9 cellular contexts compared by ENCODE assay signal in genomic region chr1:109617291-109617801, GRCh38. TPM values are rescaled to one million over a fixed set of nuclear protein-coding genes. Genes with fewer than 3 reads are reported as not detected.
DNase-seq lines count a peak whose midpoint lies in the region; ATAC-seq and TF ChIP-seq lines count a peak whose summit lies in the region.
"Had no signal": no experiment of that assay in that cellular context is flagged by ENCODE, and none has a peak within 500 bp of the region (broad histone marks: within the 10 kb centered on the region; RNA-seq: fewer than 3 reads in every experiment).

No MANE protein-coding gene starts in this region.

- peaks cover 29% of the 10 kb centered on the region for H3K4me1 ChIP-seq in A673 (ENCODE audit: insufficient read depth, low read length, poor library complexity, severe bottlenecking)

- no peak overlapping the region for H3K27ac ChIP-seq in A673 (ENCODE audit: low read depth, low read length, poor library complexity, severe bottlenecking)

- H3K36me3 Mint-ChIP-seq in activated CD4-positive, alpha-beta memory T cell treated with anti-CD3 and anti-CD28 coated beads for 36 hours: peaks cover 1% of the 10 kb centered on the region
- peaks cover 1% of the 10 kb centered on the region for H3K36me3 Mint-ChIP-seq in activated T-helper 1 cell treated with anti-CD3 and anti-CD28 coated beads, Interleukin-12 subunit alpha, Interleukin-12 subunit beta, Interleukin-2, Interleukin-4 antibody, amounts not matched to agents 30 ng/mL and 10 ng/mL and 1 ng/mL, durations not matched to agents 14 hours and 24 hours and 36 hours (ENCODE audit: low read depth)

- no peak overlapping the region for H3K4me3 ChIP-seq in A673 (ENCODE audit: low read depth, low read length, poor library complexity, severe bottlenecking)
- H3K4me3 ChIP-seq in H7 (ENCODE audit: insufficient read depth, low read depth, low read length): no peak overlapping the region
- H3K4me3 ChIP-seq: GM12878 had no signal

- H3K9me3 ChIP-seq in A673 (ENCODE audit: low read depth, low read length, poor library complexity, severe bottlenecking): no peaks in the 10 kb centered on the region

- DNase-seq in A673 (ENCODE audit: low spot score): peak; percentile 73
- peak; percentile 60 for DNase-seq in H7
- peak; percentile 34 for DNase-seq in activated CD4-positive, alpha-beta memory T cell treated with anti-CD3 and anti-CD28 coated beads for 36 hours
- DNase-seq in kidney glomerular epithelial cell (lab: John Stamatoyannopoulos, UW): peak; percentile 74
- DNase-seq in HEK293T (ENCODE audit: extremely low spot score): no peak
- no peak for DNase-seq in activated T-helper 1 cell treated with anti-CD3 and anti-CD28 coated beads, Interleukin-12 subunit alpha, Interleukin-12 subunit beta, Interleukin-2, Interleukin-4 antibody, amounts not matched to agents 30 ng/mL and 10 ng/mL and 1 ng/mL, durations not matched to agents 14 hours and 24 hours and 36 hours (ENCODE audit: low spot score)

- ATAC-seq in GM18502 (IDR thresholded peaks at IDR 0.05; ENCODE audit: poor library complexity, unreplicated experiment): no peak
- no peak for ATAC-seq in GM21360 (IDR thresholded peaks at IDR 0.05; ENCODE audit: unreplicated experiment)
- ATAC-seq: GM12878 had no signal

- no peak for TF ChIP-seq CTCF in A673 (conservative IDR thresholded peaks at IDR 0.05; ENCODE audit: low read depth, low read length)

- intact Hi-C loops in A673 (cut with micrococcal nuclease; ENCODE audit: unreplicated experiment): no loop called here
- intact Hi-C loops in activated CD4-positive, alpha-beta memory T cell treated with anti-CD3 and anti-CD28 coated beads for 36 hours (cut with micrococcal nuclease): loop anchor here (1.0 to 5.0 kb wide), 2 partner anchors 18 to 125 kb away; partner anchors contain the start of gene CYB561D1
- intact Hi-C loops in activated T-helper 1 cell treated with anti-CD3 and anti-CD28 coated beads, Interleukin-12 subunit alpha, Interleukin-12 subunit beta, Interleukin-2, Interleukin-4 antibody, amounts not matched to agents 30 ng/mL and 10 ng/mL and 1 ng/mL, durations not matched to agents 14 hours and 24 hours and 36 hours (cut with micrococcal nuclease): loop anchor here (2.0 kb wide), 1 partner anchor 13 kb away; no protein-coding TSS in a partner anchor

- BruUV-seq in A673 (replicated peaks; lab: Mats Ljungman, UMichigan): no TSS peak

- POLR2A ChIA-PET in A673 (lab: Charles Lee; ENCODE audit: low non-redundant PET): interaction anchor here (0.5 kb wide), 1 partner anchor 13 kb away, joined by 7 read pairs; no protein-coding TSS in a partner anchor
- POLR2A ChIA-PET in activated CD4-positive, alpha-beta memory T cell treated with anti-CD3 and anti-CD28 coated beads for 36 hours (lab: Charles Lee): interaction anchor here (1.1 to 2.2 kb wide), 3 partner anchors 69 to 134 kb away, joined by 3 to 11 read pairs (median 6); partner anchors contain the start of gene GNAI3
- POLR2A ChIA-PET in HEK293T (lab: Yijun Ruan, JAX): interaction anchor here (2.4 kb wide), 1 partner anchor 69 kb away, joined by 16 read pairs; the partner anchor contains the start of gene GNAI3

- H3K36me3 ChIP-seq in A673 (ENCODE audit: insufficient read depth, low read length, poor library complexity, severe bottlenecking) (no peaks in the 10 kb centered on the region), H7 (replicated peaks; ENCODE audit: control insufficient read depth, insufficient read depth, low read length) (no peaks in the 10 kb centered on the region)

- H3K4me1 Mint-ChIP-seq in activated CD4-positive, alpha-beta memory T cell treated with anti-CD3 and anti-CD28 coated beads for 36 hours (ENCODE audit: low read depth): peaks cover 43% of the 10 kb centered on the region
- peaks cover 50% of the 10 kb centered on the region for H3K4me1 Mint-ChIP-seq in activated T-helper 1 cell treated with anti-CD3 and anti-CD28 coated beads, Interleukin-12 subunit alpha, Interleukin-12 subunit beta, Interleukin-2, Interleukin-4 antibody, amounts not matched to agents 30 ng/mL and 10 ng/mL and 1 ng/mL, durations not matched to agents 14 hours and 24 hours and 36 hours (ENCODE audit: low read depth)

- H3K27me3 Mint-ChIP-seq in activated CD4-positive, alpha-beta memory T cell treated with anti-CD3 and anti-CD28 coated beads for 36 hours: no peaks in the 10 kb centered on the region
- peaks cover 9% of the 10 kb centered on the region for H3K27me3 Mint-ChIP-seq in activated T-helper 1 cell treated with anti-CD3 and anti-CD28 coated beads, Interleukin-12 subunit alpha, Interleukin-12 subunit beta, Interleukin-2, Interleukin-4 antibody, amounts not matched to agents 30 ng/mL and 10 ng/mL and 1 ng/mL, durations not matched to agents 14 hours and 24 hours and 36 hours (ENCODE audit: insufficient read depth)

- peak overlapping the region; percentile 76 for H3K27ac Mint-ChIP-seq in activated CD4-positive, alpha-beta memory T cell treated with anti-CD3 and anti-CD28 coated beads for 36 hours
- H3K27ac Mint-ChIP-seq in activated T-helper 1 cell treated with anti-CD3 and anti-CD28 coated beads, Interleukin-12 subunit alpha, Interleukin-12 subunit beta, Interleukin-2, Interleukin-4 antibody, amounts not matched to agents 30 ng/mL and 10 ng/mL and 1 ng/mL, durations not matched to agents 14 hours and 24 hours and 36 hours: no peak overlapping the region

- no peaks in the 10 kb centered on the region for H3K27me3 ChIP-seq in A673 (replicated peaks; ENCODE audit: insufficient read depth, low read depth, low read length, poor library complexity)
- no peaks in the 10 kb centered on the region for H3K27me3 ChIP-seq in H7 (ENCODE audit: control insufficient read depth, insufficient read depth, low read length)

- H3K4me3 Mint-ChIP-seq in activated CD4-positive, alpha-beta memory T cell treated with anti-CD3 and anti-CD28 coated beads for 36 hours: no peak overlapping the region
- H3K4me3 Mint-ChIP-seq in activated T-helper 1 cell treated with anti-CD3 and anti-CD28 coated beads, Interleukin-12 subunit alpha, Interleukin-12 subunit beta, Interleukin-2, Interleukin-4 antibody, amounts not matched to agents 30 ng/mL and 10 ng/mL and 1 ng/mL, durations not matched to agents 14 hours and 24 hours and 36 hours: no peak overlapping the region

- CTCF ChIA-PET in A673 (lab: Charles Lee) (interaction anchor here (1.0 to 1.1 kb wide), 2 partner anchors 13 to 72 kb away, joined by 3 to 5 read pairs; no protein-coding TSS in a partner anchor), HEK293T (lab: Yijun Ruan, JAX) (interaction anchor here (1.6 kb wide), 1 partner anchor 71 kb away, joined by 6 read pairs; no protein-coding TSS in a partner anchor)
- CTCF ChIA-PET in activated CD4-positive, alpha-beta memory T cell treated with anti-CD3 and anti-CD28 coated beads for 36 hours (lab: Charles Lee): interaction anchor here (0.7 to 6.1 kb wide), 8 partner anchors 12 to 367 kb away, joined by 3 to 34 read pairs (median 4); partner anchors contain the start of genes AHCYL1, CYB561D1 and GNAI3

- H3K9me3 Mint-ChIP-seq in activated CD4-positive, alpha-beta memory T cell treated with anti-CD3 and anti-CD28 coated beads for 36 hours: no peaks in the 10 kb centered on the region
- no peaks in the 10 kb centered on the region for H3K9me3 Mint-ChIP-seq in activated T-helper 1 cell treated with anti-CD3 and anti-CD28 coated beads, Interleukin-12 subunit alpha, Interleukin-12 subunit beta, Interleukin-2, Interleukin-4 antibody, amounts not matched to agents 30 ng/mL and 10 ng/mL and 1 ng/mL, durations not matched to agents 14 hours and 24 hours and 36 hours

TF ChIP-seq in HEK293T, 16 proteins besides CTCF, POLR2A, EP300 and RAD21 (continues in another document):
- TF ChIP-seq LEF1 (IDR thresholded peaks at IDR 0.05; ENCODE audit: borderline replicate concordance) (no peak), BHLHE40 (IDR thresholded peaks at IDR 0.05; ENCODE audit: borderline replicate concordance) (no peak), ELF4 (IDR thresholded peaks at IDR 0.05) (no peak), PKNOX1 (IDR thresholded peaks at IDR 0.05) (no peak)

RNA-seq across cellular contexts. Expression of gene GNAT2, which starts 2.1 kb away (rescaled TPM):
- total RNA-seq in A673 (2021): not detected in 2 replicates
- not detected in 2 replicates for total RNA-seq in H7 (2014; rRNA removed; shearing (Covaris generic))
- under 1 TPM; 0.29 to 0.31 TPM for total RNA-seq in activated CD4-positive, alpha-beta memory T cell treated with anti-CD3 and anti-CD28 coated beads for 36 hours
- 0.44 and 1.2 TPM in 2 replicates for total RNA-seq in activated T-helper 1 cell treated with anti-CD3 and anti-CD28 coated beads, Interleukin-12 subunit alpha, Interleukin-12 subunit beta, Interleukin-2, Interleukin-4 antibody, amounts not matched to agents 30 ng/mL and 10 ng/mL and 1 ng/mL, durations not matched to agents 14 hours and 24 hours and 36 hours

RNA-seq across cellular contexts. Expression of gene AMPD2, which starts 2.3 kb away (rescaled TPM):
- 119 and 132 TPM in 2 replicates for total RNA-seq in A673 (2021)
- 78.0 and 83.7 TPM in 2 replicates for total RNA-seq in H7 (2014; rRNA removed; shearing (Covaris generic))
- total RNA-seq in activated CD4-positive, alpha-beta memory T cell treated with anti-CD3 and anti-CD28 coated beads for 36 hours: 10 to 100 TPM; 79.1 to 93.3 TPM
- total RNA-seq in activated T-helper 1 cell treated with anti-CD3 and anti-CD28 coated beads, Interleukin-12 subunit alpha, Interleukin-12 subunit beta, Interleukin-2, Interleukin-4 antibody, amounts not matched to agents 30 ng/mL and 10 ng/mL and 1 ng/mL, durations not matched to agents 14 hours and 24 hours and 36 hours: 92.4 and 100 TPM in 2 replicates

RNA-seq across cellular contexts. Expression of gene GSTM4, which starts 38.6 kb away (rescaled TPM):
- 173 and 188 TPM in 2 replicates for total RNA-seq in A673 (2021)
- total RNA-seq in H7 (2014; rRNA removed; shearing (Covaris generic)): 31.2 and 43.2 TPM in 2 replicates
- 10 to 100 TPM in 1 of 2 experiments, 1 to 10 TPM in 1; 8.2 to 12.0 TPM for total RNA-seq in activated CD4-positive, alpha-beta memory T cell treated with anti-CD3 and anti-CD28 coated beads for 36 hours
- total RNA-seq in activated T-helper 1 cell treated with anti-CD3 and anti-CD28 coated beads, Interleukin-12 subunit alpha, Interleukin-12 subunit beta, Interleukin-2, Interleukin-4 antibody, amounts not matched to agents 30 ng/mL and 10 ng/mL and 1 ng/mL, durations not matched to agents 14 hours and 24 hours and 36 hours: 6.5 and 8.9 TPM in 2 replicates

RNA-seq across cellular contexts. Expression of gene GSTM2, which starts 50.5 kb away (rescaled TPM):
- total RNA-seq in A673 (2021): 47.3 and 62.2 TPM in 2 replicates
- 10.8 and 17.7 TPM in 2 replicates for total RNA-seq in H7 (2014; rRNA removed; shearing (Covaris generic))
- total RNA-seq in activated CD4-positive, alpha-beta memory T cell treated with anti-CD3 and anti-CD28 coated beads for 36 hours: 10 to 100 TPM in 1 of 2 experiments, 1 to 10 TPM in 1; 8.2 to 11.9 TPM
- 19.0 and 19.2 TPM in 2 replicates for total RNA-seq in activated T-helper 1 cell treated with anti-CD3 and anti-CD28 coated beads, Interleukin-12 subunit alpha, Interleukin-12 subunit beta, Interleukin-2, Interleukin-4 antibody, amounts not matched to agents 30 ng/mL and 10 ng/mL and 1 ng/mL, durations not matched to agents 14 hours and 24 hours and 36 hours

Comparison
In these comparisons a context has a peak if more than half of its experiments do, and no peak if none do; other contexts are left out.
1. DNase-seq: peak in A673 (single experiment), H7 (single experiment), activated CD4-positive, alpha-beta memory T cell treated with anti-CD3 and anti-CD28 coated beads for 36 hours (single experiment) and kidney glomerular epithelial cell (single experiment); none in HEK293T (single experiment) and activated T-helper 1 cell treated with anti-CD3 and anti-CD28 coated beads, Interleukin-12 subunit alpha, Interleukin-12 subunit beta, Interleukin-2, Interleukin-4 antibody, amounts not matched to agents 30 ng/mL and 10 ng/mL and 1 ng/mL, durations not matched to agents 14 hours and 24 hours and 36 hours (single experiment).